Comparison of ENCODE assay signal across 1 cellular context in the genomic region with DNA sequence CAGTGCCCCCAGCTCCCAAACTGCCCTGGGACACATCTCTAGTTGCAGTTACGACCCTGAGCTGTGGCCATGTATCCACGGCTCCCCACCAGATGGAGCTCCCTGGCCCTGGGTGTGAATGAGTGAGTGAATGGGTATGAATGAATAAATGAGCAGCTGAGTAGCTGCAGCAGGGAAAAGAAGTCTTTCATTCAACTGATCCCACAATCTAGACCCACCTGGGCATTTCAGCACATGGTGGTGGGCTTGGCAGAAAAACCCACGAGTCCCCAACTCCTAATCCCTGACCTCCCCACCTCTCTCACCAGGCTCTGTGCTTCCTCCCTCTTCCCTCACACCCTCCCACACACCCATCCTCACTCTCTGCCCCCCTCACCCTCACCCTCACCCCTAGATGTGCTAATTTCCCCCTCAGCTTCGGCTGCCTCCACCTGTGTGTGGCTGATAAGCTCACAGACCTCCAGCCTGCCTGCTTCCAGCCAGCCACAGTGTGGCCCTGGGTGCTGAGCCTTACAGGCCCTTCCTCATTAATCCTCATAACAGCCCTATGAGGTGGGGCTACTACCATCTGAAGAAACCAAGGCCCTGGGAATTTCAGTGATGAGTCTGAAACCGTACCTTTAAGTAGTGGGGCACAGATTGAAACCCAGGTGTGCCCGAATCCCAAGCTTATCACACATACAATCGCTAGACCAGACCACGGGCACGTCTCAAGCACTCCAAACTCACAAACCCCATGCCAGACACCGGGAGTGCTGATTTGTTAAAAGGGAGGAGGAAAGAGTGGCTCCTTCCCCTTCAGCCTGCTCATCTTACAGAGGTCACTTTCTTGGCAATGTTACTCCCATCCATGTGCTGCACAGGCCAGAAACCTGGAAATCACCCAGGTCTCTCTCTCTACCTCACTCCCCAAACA.
TF ChIP-seq lines count a peak whose summit lies in the region.

No MANE protein-coding gene starts in this region.

TF ChIP-seq in SK-N-SH, 30 proteins besides CTCF, POLR2A, EP300 and RAD21 (continued from another document):
- TF ChIP-seq ZBTB33 (IDR thresholded peaks at IDR 0.05; ENCODE audit: borderline replicate concordance, low read depth) = no peak
- TF ChIP-seq RFX5 (IDR thresholded peaks at IDR 0.05; ENCODE audit: low read length) = no peak
- TF ChIP-seq, protein P1, sequence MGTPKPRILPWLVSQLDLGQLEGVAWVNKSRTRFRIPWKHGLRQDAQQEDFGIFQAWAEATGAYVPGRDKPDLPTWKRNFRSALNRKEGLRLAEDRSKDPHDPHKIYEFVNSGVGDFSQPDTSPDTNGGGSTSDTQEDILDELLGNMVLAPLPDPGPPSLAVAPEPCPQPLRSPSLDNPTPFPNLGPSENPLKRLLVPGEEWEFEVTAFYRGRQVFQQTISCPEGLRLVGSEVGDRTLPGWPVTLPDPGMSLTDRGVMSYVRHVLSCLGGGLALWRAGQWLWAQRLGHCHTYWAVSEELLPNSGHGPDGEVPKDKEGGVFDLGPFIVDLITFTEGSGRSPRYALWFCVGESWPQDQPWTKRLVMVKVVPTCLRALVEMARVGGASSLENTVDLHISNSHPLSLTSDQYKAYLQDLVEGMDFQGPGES (IDR thresholded peaks at IDR 0.05; ENCODE audit: low read depth, low read length) = no peak
- TF ChIP-seq ELF1 (IDR thresholded peaks at IDR 0.05) = no peak
- 0 out of 2 replicates have a peak, but pooled peaks have one; percentile 50 for TF ChIP-seq SIN3A (IDR thresholded peaks at IDR 0.05; ENCODE audit: borderline replicate concordance, low read depth, low read length)
- TF ChIP-seq RXRA (IDR thresholded peaks at IDR 0.05; ENCODE audit: borderline replicate concordance, low read depth) = no peak
- TF ChIP-seq, protein P2, sequence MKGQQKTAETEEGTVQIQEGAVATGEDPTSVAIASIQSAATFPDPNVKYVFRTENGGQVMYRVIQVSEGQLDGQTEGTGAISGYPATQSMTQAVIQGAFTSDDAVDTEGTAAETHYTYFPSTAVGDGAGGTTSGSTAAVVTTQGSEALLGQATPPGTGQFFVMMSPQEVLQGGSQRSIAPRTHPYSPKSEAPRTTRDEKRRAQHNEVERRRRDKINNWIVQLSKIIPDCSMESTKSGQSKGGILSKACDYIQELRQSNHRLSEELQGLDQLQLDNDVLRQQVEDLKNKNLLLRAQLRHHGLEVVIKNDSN (IDR thresholded peaks at IDR 0.05; ENCODE audit: borderline replicate concordance, low read depth) = no peak
- TF ChIP-seq FOXM1 (IDR thresholded peaks at IDR 0.05; ENCODE audit: low read depth) = no peak
- no peak for TF ChIP-seq CHD2 (IDR thresholded peaks at IDR 0.05; ENCODE audit: low read length, partially characterized antibody)
- TF ChIP-seq TAF1 (IDR thresholded peaks at IDR 0.05; ENCODE audit: borderline replicate concordance, low read depth, low read length) = no peak
- TF ChIP-seq, protein P3, sequence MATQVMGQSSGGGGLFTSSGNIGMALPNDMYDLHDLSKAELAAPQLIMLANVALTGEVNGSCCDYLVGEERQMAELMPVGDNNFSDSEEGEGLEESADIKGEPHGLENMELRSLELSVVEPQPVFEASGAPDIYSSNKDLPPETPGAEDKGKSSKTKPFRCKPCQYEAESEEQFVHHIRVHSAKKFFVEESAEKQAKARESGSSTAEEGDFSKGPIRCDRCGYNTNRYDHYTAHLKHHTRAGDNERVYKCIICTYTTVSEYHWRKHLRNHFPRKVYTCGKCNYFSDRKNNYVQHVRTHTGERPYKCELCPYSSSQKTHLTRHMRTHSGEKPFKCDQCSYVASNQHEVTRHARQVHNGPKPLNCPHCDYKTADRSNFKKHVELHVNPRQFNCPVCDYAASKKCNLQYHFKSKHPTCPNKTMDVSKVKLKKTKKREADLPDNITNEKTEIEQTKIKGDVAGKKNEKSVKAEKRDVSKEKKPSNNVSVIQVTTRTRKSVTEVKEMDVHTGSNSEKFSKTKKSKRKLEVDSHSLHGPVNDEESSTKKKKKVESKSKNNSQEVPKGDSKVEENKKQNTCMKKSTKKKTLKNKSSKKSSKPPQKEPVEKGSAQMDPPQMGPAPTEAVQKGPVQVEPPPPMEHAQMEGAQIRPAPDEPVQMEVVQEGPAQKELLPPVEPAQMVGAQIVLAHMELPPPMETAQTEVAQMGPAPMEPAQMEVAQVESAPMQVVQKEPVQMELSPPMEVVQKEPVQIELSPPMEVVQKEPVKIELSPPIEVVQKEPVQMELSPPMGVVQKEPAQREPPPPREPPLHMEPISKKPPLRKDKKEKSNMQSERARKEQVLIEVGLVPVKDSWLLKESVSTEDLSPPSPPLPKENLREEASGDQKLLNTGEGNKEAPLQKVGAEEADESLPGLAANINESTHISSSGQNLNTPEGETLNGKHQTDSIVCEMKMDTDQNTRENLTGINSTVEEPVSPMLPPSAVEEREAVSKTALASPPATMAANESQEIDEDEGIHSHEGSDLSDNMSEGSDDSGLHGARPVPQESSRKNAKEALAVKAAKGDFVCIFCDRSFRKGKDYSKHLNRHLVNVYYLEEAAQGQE (IDR thresholded peaks at IDR 0.05; ENCODE audit: low read depth, low read length) = no peak
- no peak for TF ChIP-seq MXI1 (IDR thresholded peaks at IDR 0.05; ENCODE audit: low read depth, low read length)
- TF ChIP-seq JUND (IDR thresholded peaks at IDR 0.05) = no peak
- no peak for TF ChIP-seq GATA2 (CRISPR knock-in tag; IDR thresholded peaks at IDR 0.05)
- no peak for TF ChIP-seq TEAD4 (IDR thresholded peaks at IDR 0.05; ENCODE audit: borderline replicate concordance, insufficient read depth)
- no peak for TF ChIP-seq FOSL2 (IDR thresholded peaks at IDR 0.05; ENCODE audit: borderline replicate concordance, low read depth)
- TF ChIP-seq MEF2A (IDR thresholded peaks at IDR 0.05; ENCODE audit: borderline replicate concordance, low read depth) = no peak
- TF ChIP-seq FOXJ3 (CRISPR knock-in tag; IDR thresholded peaks at IDR 0.05) = no peak
- peak; percentile 68 for TF ChIP-seq MAX (IDR thresholded peaks at IDR 0.05; ENCODE audit: low read depth)
- TF ChIP-seq NRF1 (IDR thresholded peaks at IDR 0.05; ENCODE audit: low read depth, low read length) = no peak
- no peak for TF ChIP-seq EZH2phosphoT487 (IDR thresholded peaks at IDR 0.05; ENCODE audit: borderline replicate concordance, low read depth)
- 0 out of 2 replicates have a peak, but pooled peaks have one; percentile 41 for TF ChIP-seq NFIC (IDR thresholded peaks at IDR 0.05; ENCODE audit: borderline replicate concordance)
- TF ChIP-seq, protein P4, sequence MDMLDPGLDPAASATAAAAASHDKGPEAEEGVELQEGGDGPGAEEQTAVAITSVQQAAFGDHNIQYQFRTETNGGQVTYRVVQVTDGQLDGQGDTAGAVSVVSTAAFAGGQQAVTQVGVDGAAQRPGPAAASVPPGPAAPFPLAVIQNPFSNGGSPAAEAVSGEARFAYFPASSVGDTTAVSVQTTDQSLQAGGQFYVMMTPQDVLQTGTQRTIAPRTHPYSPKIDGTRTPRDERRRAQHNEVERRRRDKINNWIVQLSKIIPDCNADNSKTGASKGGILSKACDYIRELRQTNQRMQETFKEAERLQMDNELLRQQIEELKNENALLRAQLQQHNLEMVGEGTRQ (IDR thresholded peaks at IDR 0.05; ENCODE audit: borderline replicate concordance, low read depth, low read length) = no peak
- TF ChIP-seq RCOR1 (IDR thresholded peaks at IDR 0.05; ENCODE audit: low read length) = no peak
- TF ChIP-seq GABPA (IDR thresholded peaks at IDR 0.05; ENCODE audit: low read depth) = no peak
- 0 out of 2 replicates have a peak, but pooled peaks have one; percentile 8 for TF ChIP-seq SMC3 (IDR thresholded peaks at IDR 0.05; ENCODE audit: low read depth, low read length)
- peak; percentile 30; the same call in 1 of the 2 replicates for TF ChIP-seq POLR2AphosphoS5 (IDR thresholded peaks at IDR 0.05; ENCODE audit: low read depth, low read length)
